In the genomic region with DNA sequence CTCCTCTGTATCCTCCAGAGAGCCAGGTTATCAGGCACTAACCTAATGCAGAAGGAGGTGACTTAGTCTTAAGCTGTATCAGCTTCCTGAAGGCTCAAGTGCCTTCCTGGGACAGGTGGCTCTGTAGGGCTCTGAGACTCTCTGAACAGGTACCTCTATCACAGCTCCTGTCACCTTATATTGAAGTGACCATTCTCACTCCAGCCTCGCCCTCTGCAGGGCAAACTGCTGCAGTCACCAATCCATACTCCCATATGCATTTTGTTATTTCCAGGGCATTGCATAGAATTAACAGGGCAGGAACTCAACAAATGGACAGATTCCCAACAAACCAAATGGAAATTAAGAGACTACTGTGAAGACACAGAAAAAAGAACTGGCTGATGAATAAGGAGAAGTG, we compare ENCODE assay signal across 1 cellular context.
TF ChIP-seq lines count a peak whose summit lies in the region.

No MANE protein-coding gene starts in this region.

TF ChIP-seq in WTC11, 78 proteins besides CTCF, POLR2A, EP300 and RAD21 (continued from another document):
- TF ChIP-seq AFF4 (CRISPR knock-in tag; IDR thresholded peaks at IDR 0.05; ENCODE audit: borderline replicate concordance) (no peak), HMGA2 (CRISPR knock-in tag; IDR thresholded peaks at IDR 0.05) (no peak), KAT7 (CRISPR knock-in tag; IDR thresholded peaks at IDR 0.05; ENCODE audit: borderline replicate concordance) (no peak)
- TF ChIP-seq, protein P1, sequence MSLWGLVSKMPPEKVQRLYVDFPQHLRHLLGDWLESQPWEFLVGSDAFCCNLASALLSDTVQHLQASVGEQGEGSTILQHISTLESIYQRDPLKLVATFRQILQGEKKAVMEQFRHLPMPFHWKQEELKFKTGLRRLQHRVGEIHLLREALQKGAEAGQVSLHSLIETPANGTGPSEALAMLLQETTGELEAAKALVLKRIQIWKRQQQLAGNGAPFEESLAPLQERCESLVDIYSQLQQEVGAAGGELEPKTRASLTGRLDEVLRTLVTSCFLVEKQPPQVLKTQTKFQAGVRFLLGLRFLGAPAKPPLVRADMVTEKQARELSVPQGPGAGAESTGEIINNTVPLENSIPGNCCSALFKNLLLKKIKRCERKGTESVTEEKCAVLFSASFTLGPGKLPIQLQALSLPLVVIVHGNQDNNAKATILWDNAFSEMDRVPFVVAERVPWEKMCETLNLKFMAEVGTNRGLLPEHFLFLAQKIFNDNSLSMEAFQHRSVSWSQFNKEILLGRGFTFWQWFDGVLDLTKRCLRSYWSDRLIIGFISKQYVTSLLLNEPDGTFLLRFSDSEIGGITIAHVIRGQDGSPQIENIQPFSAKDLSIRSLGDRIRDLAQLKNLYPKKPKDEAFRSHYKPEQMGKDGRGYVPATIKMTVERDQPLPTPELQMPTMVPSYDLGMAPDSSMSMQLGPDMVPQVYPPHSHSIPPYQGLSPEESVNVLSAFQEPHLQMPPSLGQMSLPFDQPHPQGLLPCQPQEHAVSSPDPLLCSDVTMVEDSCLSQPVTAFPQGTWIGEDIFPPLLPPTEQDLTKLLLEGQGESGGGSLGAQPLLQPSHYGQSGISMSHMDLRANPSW (CRISPR knock-in tag; conservative IDR thresholded peaks at IDR 0.05; ENCODE audit: low read depth) = no peak
TF ChIP-seq in WTC11: peak in this region for 0.
